In genomic region chr22:19527861-19528417, GRCh38 we compare ENCODE assay signal across 1 cellular context.
A peak's percentile ranks its signal among the peaks of the same experiment; 100 is the strongest.
TF ChIP-seq lines count a peak whose summit lies in the region.

No MANE protein-coding gene starts in this region.

TF ChIP-seq in K562, 482 proteins besides CTCF, POLR2A, EP300 and RAD21 (continued from another document and continues in another):
- TF ChIP-seq REST (CRISPR knock-in tag; IDR thresholded peaks at IDR 0.05; ENCODE audit: low read depth) (no peak), NUFIP1 (IDR thresholded peaks at IDR 0.05; ENCODE audit: partially characterized antibody) (no peak), ARID3A (IDR thresholded peaks at IDR 0.05; ENCODE audit: borderline replicate concordance, low read depth, low read length) (no peak), CHAMP1 (IDR thresholded peaks at IDR 0.05) (no peak), SFPQ (IDR thresholded peaks at IDR 0.05; ENCODE audit: low read depth, low read length) (no peak), RAD51 (IDR thresholded peaks at IDR 0.05; ENCODE audit: borderline replicate concordance, low read depth) (no peak), RBBP5 (IDR thresholded peaks at IDR 0.05; ENCODE audit: borderline replicate concordance, insufficient read depth, low read length, poor library complexity, severe bottlenecking) (peak; percentile 46), BRD9 (IDR thresholded peaks at IDR 0.05; ENCODE audit: low read depth, partially characterized antibody) (no peak), RNF2 (IDR thresholded peaks at IDR 0.05) (no peak), JUND (IDR thresholded peaks at IDR 0.05; ENCODE audit: borderline replicate concordance, low read depth, low read length) (no peak), JUND (tag; IDR thresholded peaks at IDR 0.05; ENCODE audit: borderline replicate concordance, low read depth, low read length) (no peak), NFYB (IDR thresholded peaks at IDR 0.05; ENCODE audit: extremely low read depth, insufficient read length) (no peak), HMG20A (CRISPR knock-in tag; conservative IDR thresholded peaks at IDR 0.05) (no peak), KAT2B (IDR thresholded peaks at IDR 0.05; ENCODE audit: low read depth, low read length) (no peak), TAF7 (tag; IDR thresholded peaks at IDR 0.05) (no peak), SREBF1 (IDR thresholded peaks at IDR 0.05; ENCODE audit: borderline replicate concordance, low read depth, low read length) (no peak), NELFE (IDR thresholded peaks at IDR 0.05; ENCODE audit: insufficient read depth, insufficient read length) (no peak), MCM5 (IDR thresholded peaks at IDR 0.05; ENCODE audit: low read depth) (no peak), TCF7L2 (IDR thresholded peaks at IDR 0.05; ENCODE audit: low read depth, low read length) (no peak), NCOA6 (IDR thresholded peaks at IDR 0.05) (no peak), E2F5 (CRISPR knock-in tag; IDR thresholded peaks at IDR 0.05) (peak; percentile 69; the same call in 1 of the 2 replicates), ZHX1 (conservative IDR thresholded peaks at IDR 0.05; ENCODE audit: low read length) (no peak), CBFB (CRISPR knock-in tag; IDR thresholded peaks at IDR 0.05) (peak; percentile 93), ARID2 (IDR thresholded peaks at IDR 0.05) (no peak), ERF (CRISPR knock-in tag; IDR thresholded peaks at IDR 0.05) (no peak), GATAD2A (IDR thresholded peaks at IDR 0.05) (no peak), WHSC1 (IDR thresholded peaks at IDR 0.05; ENCODE audit: low read length) (no peak), TFAM (CRISPR knock-in tag; conservative IDR thresholded peaks at IDR 0.05) (no peak), L3MBTL2 (IDR thresholded peaks at IDR 0.05) (no peak), SP1 (CRISPR knock-in tag; IDR thresholded peaks at IDR 0.05) (no peak), BRCA1 (IDR thresholded peaks at IDR 0.05) (no peak), BRCA1 (CRISPR knock-in tag; IDR thresholded peaks at IDR 0.05) (no peak), ZNF561 (CRISPR knock-in tag; conservative IDR thresholded peaks at IDR 0.05) (no peak), CBX1 (IDR thresholded peaks at IDR 0.05; ENCODE audit: low read depth) (no peak), NFE2L1 (tag; IDR thresholded peaks at IDR 0.05; ENCODE audit: borderline replicate concordance, low read depth) (no peak), GATA2 (CRISPR knock-in tag; IDR thresholded peaks at IDR 0.05) (peak; percentile 31; the same call in 1 of the 2 replicates), ETS1 (conservative IDR thresholded peaks at IDR 0.05; ENCODE audit: control insufficient read depth, low read depth, low read length) (no peak), MAFF (IDR thresholded peaks at IDR 0.05; ENCODE audit: low read length) (no peak), SREBF2 (CRISPR knock-in tag; IDR thresholded peaks at IDR 0.05) (no peak), ZNF395 (CRISPR knock-in tag; IDR thresholded peaks at IDR 0.05) (no peak), PTRF (tag; IDR thresholded peaks at IDR 0.05) (no peak), BMI1 (IDR thresholded peaks at IDR 0.05; ENCODE audit: low read length) (no peak), HNRNPL (IDR thresholded peaks at IDR 0.05; ENCODE audit: low read depth, low read length) (no peak), CHD2 (IDR thresholded peaks at IDR 0.05; ENCODE audit: low read depth, low read length) (no peak), ZBTB12 (CRISPR knock-in tag; IDR thresholded peaks at IDR 0.05) (no peak), ZBTB7A (IDR thresholded peaks at IDR 0.05; ENCODE audit: borderline replicate concordance, control insufficient read depth, low read depth, low read length) (peak; percentile 48; the same call in 1 of the 2 replicates), ZZZ3 (IDR thresholded peaks at IDR 0.05) (no peak), RBM17 (IDR thresholded peaks at IDR 0.05; ENCODE audit: borderline replicate concordance, low read depth, low read length) (no peak), ETS2 (tag; IDR thresholded peaks at IDR 0.05; ENCODE audit: borderline replicate concordance, poor library complexity, severe bottlenecking) (no peak), CREB5 (CRISPR knock-in tag; IDR thresholded peaks at IDR 0.05) (no peak), RFX1 (IDR thresholded peaks at IDR 0.05) (no peak)
